Comparison of ENCODE assay signal across 19 cellular contexts in genomic region chr3:64514889-64515288, GRCh38.
"Had no signal": no experiment of that assay in that cellular context is flagged by ENCODE, and none has a peak within 500 bp of the region (broad histone marks: within the 10 kb centered on the region; RNA-seq: fewer than 3 reads in every experiment).

No MANE protein-coding gene starts in this region.

- DNase-seq: IMR-90, KBM-7, MM.1S, NCI-H1048, NCI-H1105, NCI-H1417, NCI-H1436 treated with DMSO at 0.1 percent for 48 hours, NCI-H1694, NCI-H1930, NCI-H2081, NCI-H2107, NCI-H2227 treated with DMSO at 0.1 percent for 48 hours, NCI-H524, NCI-H69, NCI-H774, SHP77 had no signal

- FAIRE-seq: HepG2 had no signal

- ATAC-seq: HepG2, Panc1 had no signal

- H3K27ac ChIP-seq: RWPE1 had no signal
